21 cellular contexts compared by ENCODE assay signal in the genomic region with DNA sequence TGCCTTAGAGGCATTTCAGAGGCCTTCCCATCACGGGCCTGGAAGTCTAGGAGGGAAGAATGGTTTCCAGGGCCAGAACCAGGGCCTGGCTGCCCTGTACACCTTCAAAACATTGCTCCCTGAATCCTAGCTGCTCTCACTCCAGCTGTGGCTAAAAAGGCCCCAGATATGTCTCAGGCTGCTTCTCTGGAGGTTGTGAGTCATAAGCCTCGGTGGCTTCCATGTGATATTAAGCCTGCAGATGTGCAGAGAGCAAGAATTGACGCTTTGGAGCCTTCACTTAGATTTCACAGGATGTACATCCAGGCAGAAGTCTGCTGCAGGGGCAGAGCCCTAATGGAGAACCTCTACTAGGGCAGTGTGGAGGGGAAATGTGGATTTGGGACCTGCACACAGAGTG.
"Had no signal": no experiment of that assay in that cellular context is flagged by ENCODE, and none has a peak within 500 bp of the region (broad histone marks: within the 10 kb centered on the region; RNA-seq: fewer than 3 reads in every experiment).

No MANE protein-coding gene starts in this region.

- H3K9me3 ChIP-seq: ascending aorta, esophagus squamous epithelium, neutrophil, sigmoid colon, stomach, testis, upper lobe of right lung had no signal

- H3K9ac ChIP-seq: parathyroid adenoma had no signal

- H3K4me1 ChIP-seq: ascending aorta, esophagus squamous epithelium, left lung, parathyroid adenoma, sigmoid colon, testis, upper lobe of right lung had no signal

- ATAC-seq: activated naive CD8-positive, alpha-beta T cell treated with anti-CD3 and anti-CD28 coated beads, Interleukin-2, amount 50 U/mL, for 24 hours; left lung; mucosa of descending colon; naive thymus-derived CD8-positive, alpha-beta T cell; upper lobe of right lung had no signal

- H3K36me3 ChIP-seq: ascending aorta, esophagus squamous epithelium, left lung, neutrophil, sigmoid colon, stomach, upper lobe of right lung had no signal

- H3K4me3 ChIP-seq: ascending aorta, coronary artery, esophagus squamous epithelium, left lung, mucosa of descending colon, sigmoid colon, stomach, testis, upper lobe of right lung had no signal

- H2AFZ ChIP-seq: parathyroid adenoma had no signal

- H3K27me3 ChIP-seq: ascending aorta, esophagus squamous epithelium, left lung, neutrophil, sigmoid colon, stomach, testis, upper lobe of right lung had no signal

- H3K27ac ChIP-seq: ascending aorta, coronary artery, esophagus squamous epithelium, left lung, neutrophil, parathyroid adenoma, sigmoid colon, stomach, testis, upper lobe of right lung had no signal

- DNase-seq: activated CD4-positive, alpha-beta T cell treated with anti-CD3 and anti-CD28 coated beads, Interleukin-2, amount 10 ng/mL, durations not matched to agents 7 days and 5 days; activated CD4-positive, CD25-positive, alpha-beta regulatory T cell; activated CD8-positive, alpha-beta memory T cell treated with anti-CD3 and anti-CD28 coated beads for 24 hours; activated naive CD4-positive, alpha-beta T cell treated with anti-CD3 and anti-CD28 coated beads for 36 hours; activated naive CD8-positive, alpha-beta T cell treated with anti-CD3 and anti-CD28 coated beads, Interleukin-2, amount 50 U/mL, for 24 hours; central memory CD4-positive, alpha-beta T cell; effector CD4-positive, alpha-beta T cell; esophagus squamous epithelium; kidney; left lung; naive thymus-derived CD8-positive, alpha-beta T cell; sigmoid colon; stimulated activated CD4-positive, alpha-beta T cell treated with anti-CD3 and anti-CD28 coated beads, Interleukin-1b, Interleukin-23, amount 100 ng/mL, for 48 hours; stomach; testis; upper lobe of right lung had no signal
